Comparison of ENCODE assay signal across 1 cellular context in the genomic region with DNA sequence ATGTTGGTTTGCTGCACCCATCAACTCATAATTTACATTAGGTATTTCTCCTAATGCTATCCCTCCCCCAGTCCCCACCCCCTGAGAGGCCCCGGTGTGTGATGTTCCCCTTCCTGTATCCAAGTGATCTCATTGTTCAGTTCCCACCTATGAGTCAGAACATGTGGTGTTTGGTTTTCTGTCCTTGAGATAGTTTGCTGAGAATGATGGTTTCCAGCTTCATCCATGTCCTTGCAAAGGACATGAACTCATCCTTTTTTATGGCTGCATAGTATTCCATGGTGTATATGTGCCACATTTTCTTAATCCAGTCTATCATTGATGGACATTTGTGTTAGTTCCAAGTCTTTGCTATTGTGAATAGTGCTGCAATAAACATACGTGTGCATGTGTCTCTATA.
A peak's percentile ranks its signal among the peaks of the same experiment; 100 is the strongest.
TF ChIP-seq lines count a peak whose summit lies in the region.
"Not testable (repeated sequence)": the region's sequence is repeated elsewhere in the genome, so short reads cannot be mapped to it uniquely, and the experiment has no call there.

No MANE protein-coding gene starts in this region.

TF ChIP-seq in K562, 482 proteins besides CTCF, POLR2A, EP300 and RAD21:
- TF ChIP-seq ZNF146 (CRISPR knock-in tag; IDR thresholded peaks at IDR 0.05; ENCODE audit: unreplicated experiment), result peak; percentile 90
- peak; percentile 83 for TF ChIP-seq HDAC2 (IDR thresholded peaks at IDR 0.05)
- TF ChIP-seq BCOR (IDR thresholded peaks at IDR 0.05), result peak; percentile 90
- 0 out of 2 replicates have a peak, but pooled peaks have one; percentile 45 for TF ChIP-seq EHMT2 (IDR thresholded peaks at IDR 0.05)
- 0 out of 2 replicates have a peak, but pooled peaks have one; percentile 17 for TF ChIP-seq GATAD2A (IDR thresholded peaks at IDR 0.05)
- TF ChIP-seq HDAC1 (IDR thresholded peaks at IDR 0.05), result 0 out of 4 replicates have a peak, but pooled peaks of 1 of the 2 experiments have one; percentile 20
- TF ChIP-seq, protein P1, sequence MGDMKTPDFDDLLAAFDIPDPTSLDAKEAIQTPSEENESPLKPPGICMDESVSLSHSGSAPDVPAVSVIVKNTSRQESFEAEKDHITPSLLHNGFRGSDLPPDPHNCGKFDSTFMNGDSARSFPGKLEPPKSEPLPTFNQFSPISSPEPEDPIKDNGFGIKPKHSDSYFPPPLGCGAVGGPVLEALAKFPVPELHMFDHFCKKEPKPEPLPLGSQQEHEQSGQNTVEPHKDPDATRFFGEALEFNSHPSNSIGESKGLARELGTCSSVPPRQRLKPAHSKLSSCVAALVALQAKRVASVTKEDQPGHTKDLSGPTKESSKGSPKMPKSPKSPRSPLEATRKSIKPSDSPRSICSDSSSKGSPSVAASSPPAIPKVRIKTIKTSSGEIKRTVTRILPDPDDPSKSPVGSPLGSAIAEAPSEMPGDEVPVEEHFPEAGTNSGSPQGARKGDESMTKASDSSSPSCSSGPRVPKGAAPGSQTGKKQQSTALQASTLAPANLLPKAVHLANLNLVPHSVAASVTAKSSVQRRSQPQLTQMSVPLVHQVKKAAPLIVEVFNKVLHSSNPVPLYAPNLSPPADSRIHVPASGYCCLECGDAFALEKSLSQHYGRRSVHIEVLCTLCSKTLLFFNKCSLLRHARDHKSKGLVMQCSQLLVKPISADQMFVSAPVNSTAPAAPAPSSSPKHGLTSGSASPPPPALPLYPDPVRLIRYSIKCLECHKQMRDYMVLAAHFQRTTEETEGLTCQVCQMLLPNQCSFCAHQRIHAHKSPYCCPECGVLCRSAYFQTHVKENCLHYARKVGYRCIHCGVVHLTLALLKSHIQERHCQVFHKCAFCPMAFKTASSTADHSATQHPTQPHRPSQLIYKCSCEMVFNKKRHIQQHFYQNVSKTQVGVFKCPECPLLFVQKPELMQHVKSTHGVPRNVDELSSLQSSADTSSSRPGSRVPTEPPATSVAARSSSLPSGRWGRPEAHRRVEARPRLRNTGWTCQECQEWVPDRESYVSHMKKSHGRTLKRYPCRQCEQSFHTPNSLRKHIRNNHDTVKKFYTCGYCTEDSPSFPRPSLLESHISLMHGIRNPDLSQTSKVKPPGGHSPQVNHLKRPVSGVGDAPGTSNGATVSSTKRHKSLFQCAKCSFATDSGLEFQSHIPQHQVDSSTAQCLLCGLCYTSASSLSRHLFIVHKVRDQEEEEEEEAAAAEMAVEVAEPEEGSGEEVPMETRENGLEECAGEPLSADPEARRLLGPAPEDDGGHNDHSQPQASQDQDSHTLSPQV (IDR thresholded peaks at IDR 0.05), result 0 out of 2 replicates have a peak, but pooled peaks have one; percentile 14
- peak; percentile 69 to 84; a peak in 3 of 4 replicates for TF ChIP-seq KDM1A (IDR thresholded peaks at IDR 0.05)
- peak; percentile 85 for TF ChIP-seq SMARCA5 (IDR thresholded peaks at IDR 0.05)
- TF ChIP-seq, protein P2, sequence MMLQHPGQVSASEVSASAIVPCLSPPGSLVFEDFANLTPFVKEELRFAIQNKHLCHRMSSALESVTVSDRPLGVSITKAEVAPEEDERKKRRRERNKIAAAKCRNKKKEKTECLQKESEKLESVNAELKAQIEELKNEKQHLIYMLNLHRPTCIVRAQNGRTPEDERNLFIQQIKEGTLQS (IDR thresholded peaks at IDR 0.05), result peak; percentile 74
- TF ChIP-seq, protein P2 (CRISPR knock-in tag; conservative IDR thresholded peaks at IDR 0.05), result not testable (repeated sequence)
- TF ChIP-seq, protein P3, sequence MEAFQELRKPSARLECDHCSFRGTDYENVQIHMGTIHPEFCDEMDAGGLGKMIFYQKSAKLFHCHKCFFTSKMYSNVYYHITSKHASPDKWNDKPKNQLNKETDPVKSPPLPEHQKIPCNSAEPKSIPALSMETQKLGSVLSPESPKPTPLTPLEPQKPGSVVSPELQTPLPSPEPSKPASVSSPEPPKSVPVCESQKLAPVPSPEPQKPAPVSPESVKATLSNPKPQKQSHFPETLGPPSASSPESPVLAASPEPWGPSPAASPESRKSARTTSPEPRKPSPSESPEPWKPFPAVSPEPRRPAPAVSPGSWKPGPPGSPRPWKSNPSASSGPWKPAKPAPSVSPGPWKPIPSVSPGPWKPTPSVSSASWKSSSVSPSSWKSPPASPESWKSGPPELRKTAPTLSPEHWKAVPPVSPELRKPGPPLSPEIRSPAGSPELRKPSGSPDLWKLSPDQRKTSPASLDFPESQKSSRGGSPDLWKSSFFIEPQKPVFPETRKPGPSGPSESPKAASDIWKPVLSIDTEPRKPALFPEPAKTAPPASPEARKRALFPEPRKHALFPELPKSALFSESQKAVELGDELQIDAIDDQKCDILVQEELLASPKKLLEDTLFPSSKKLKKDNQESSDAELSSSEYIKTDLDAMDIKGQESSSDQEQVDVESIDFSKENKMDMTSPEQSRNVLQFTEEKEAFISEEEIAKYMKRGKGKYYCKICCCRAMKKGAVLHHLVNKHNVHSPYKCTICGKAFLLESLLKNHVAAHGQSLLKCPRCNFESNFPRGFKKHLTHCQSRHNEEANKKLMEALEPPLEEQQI (IDR thresholded peaks at IDR 0.05), result peak; percentile 60; the same call in 1 of the 2 replicates
- peak; percentile 71 for TF ChIP-seq ESRRA (IDR thresholded peaks at IDR 0.05; ENCODE audit: borderline replicate concordance, low read depth)
- peak in 1 of 2 experiments; percentile 20; a peak in 1 of 4 replicates for TF ChIP-seq TRIM24 (IDR thresholded peaks at IDR 0.05)
- peak; percentile 43; the same call in 1 of the 2 replicates for TF ChIP-seq SOX6 (IDR thresholded peaks at IDR 0.05)
TF ChIP-seq in K562: peak in this region for 14; not testable (repeated sequence) for 468.
